In genomic region chr11:47768090-47768620, GRCh38 we compare ENCODE assay signal across 1 cellular context.
TF ChIP-seq lines count a peak whose summit lies in the region.

No MANE protein-coding gene starts in this region.

TF ChIP-seq in K562, 482 proteins besides CTCF, POLR2A, EP300 and RAD21 (continued from another document):
- TF ChIP-seq CUX1 (CRISPR knock-in tag; IDR thresholded peaks at IDR 0.05): no peak
- 0 out of 2 replicates have a peak, but pooled peaks have one; percentile 4 for TF ChIP-seq FOSL1 (tag; conservative IDR thresholded peaks at IDR 0.05)
- TF ChIP-seq ZNF518B (CRISPR knock-in tag; IDR thresholded peaks at IDR 0.05): no peak
- 0 out of 4 replicates have a peak, but pooled peaks of 1 of the 2 experiments have one; percentile 7 for TF ChIP-seq HDAC1 (IDR thresholded peaks at IDR 0.05)
- 0 out of 4 replicates have a peak, but pooled peaks of 1 of the 2 experiments have one; percentile 16 for TF ChIP-seq KDM1A (IDR thresholded peaks at IDR 0.05)
- TF ChIP-seq SP2 (IDR thresholded peaks at IDR 0.05; ENCODE audit: extremely low read depth, low read depth, low read length, poor library complexity, severe bottlenecking): no peak
- TF ChIP-seq FOXP1 (CRISPR knock-in tag; IDR thresholded peaks at IDR 0.05): peak; percentile 50; the same call in 1 of the 2 replicates
- TF ChIP-seq POLR2H (tag; IDR thresholded peaks at IDR 0.05; ENCODE audit: low read depth): no peak
- peak; percentile 18 for TF ChIP-seq KDM5B (IDR thresholded peaks at IDR 0.05; ENCODE audit: insufficient replicate concordance, low read depth, low read length)
- no peak for TF ChIP-seq ZNF143 (CRISPR knock-in tag; IDR thresholded peaks at IDR 0.05)
- TF ChIP-seq MAZ (CRISPR knock-in tag; conservative IDR thresholded peaks at IDR 0.05 in 1 of 2, IDR thresholded peaks at IDR 0.05 in 1 of 2): 0 out of 4 replicates have a peak, but pooled peaks of 1 of the 2 experiments have one; percentile 6
- TF ChIP-seq, protein P1, sequence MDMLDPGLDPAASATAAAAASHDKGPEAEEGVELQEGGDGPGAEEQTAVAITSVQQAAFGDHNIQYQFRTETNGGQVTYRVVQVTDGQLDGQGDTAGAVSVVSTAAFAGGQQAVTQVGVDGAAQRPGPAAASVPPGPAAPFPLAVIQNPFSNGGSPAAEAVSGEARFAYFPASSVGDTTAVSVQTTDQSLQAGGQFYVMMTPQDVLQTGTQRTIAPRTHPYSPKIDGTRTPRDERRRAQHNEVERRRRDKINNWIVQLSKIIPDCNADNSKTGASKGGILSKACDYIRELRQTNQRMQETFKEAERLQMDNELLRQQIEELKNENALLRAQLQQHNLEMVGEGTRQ (CRISPR knock-in tag; IDR thresholded peaks at IDR 0.05): 0 out of 2 replicates have a peak, but pooled peaks have one; percentile 8
- no peak for TF ChIP-seq PML (IDR thresholded peaks at IDR 0.05; ENCODE audit: low read length)
- TF ChIP-seq FOXJ2 (tag; IDR thresholded peaks at IDR 0.05): peak; percentile 61; the same call in 1 of the 2 replicates
- peak; percentile 61; the same call in 1 of the 2 replicates for TF ChIP-seq ZNF589 (CRISPR knock-in tag; IDR thresholded peaks at IDR 0.05; ENCODE audit: low read depth)
- TF ChIP-seq ZNF511 (CRISPR knock-in tag; IDR thresholded peaks at IDR 0.05): no peak
- no peak for TF ChIP-seq ELF4 (CRISPR knock-in tag; IDR thresholded peaks at IDR 0.05)
- no peak for TF ChIP-seq E2F4 (CRISPR knock-in tag; IDR thresholded peaks at IDR 0.05; ENCODE audit: low read depth)
- no peak for TF ChIP-seq HLTF (IDR thresholded peaks at IDR 0.05)
- no peak for TF ChIP-seq CTBP1 (IDR thresholded peaks at IDR 0.05; ENCODE audit: borderline replicate concordance)
- TF ChIP-seq DNMT1 (IDR thresholded peaks at IDR 0.05): no peak
- 0 out of 2 replicates have a peak, but pooled peaks have one; percentile 2 for TF ChIP-seq MIER1 (IDR thresholded peaks at IDR 0.05; ENCODE audit: low read depth)
- peak; percentile 10; the same call in 1 of the 2 replicates for TF ChIP-seq BACH1 (tag; IDR thresholded peaks at IDR 0.05)
- TF ChIP-seq, protein P2, sequence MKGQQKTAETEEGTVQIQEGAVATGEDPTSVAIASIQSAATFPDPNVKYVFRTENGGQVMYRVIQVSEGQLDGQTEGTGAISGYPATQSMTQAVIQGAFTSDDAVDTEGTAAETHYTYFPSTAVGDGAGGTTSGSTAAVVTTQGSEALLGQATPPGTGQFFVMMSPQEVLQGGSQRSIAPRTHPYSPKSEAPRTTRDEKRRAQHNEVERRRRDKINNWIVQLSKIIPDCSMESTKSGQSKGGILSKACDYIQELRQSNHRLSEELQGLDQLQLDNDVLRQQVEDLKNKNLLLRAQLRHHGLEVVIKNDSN (CRISPR knock-in tag; IDR thresholded peaks at IDR 0.05): peak; percentile 57
- TF ChIP-seq FOXA3 (CRISPR knock-in tag; conservative IDR thresholded peaks at IDR 0.05 in 1 of 2, IDR thresholded peaks at IDR 0.05 in 1 of 2): peak in 1 of 2 experiments; percentile 55; a peak in 1 of 4 replicates
- peak; percentile 77; the same call in 1 of the 2 replicates for TF ChIP-seq ATF6 (CRISPR knock-in tag; IDR thresholded peaks at IDR 0.05)
- 0 out of 2 replicates have a peak, but pooled peaks have one; percentile 4 for TF ChIP-seq TFE3 (CRISPR knock-in tag; IDR thresholded peaks at IDR 0.05)
- TF ChIP-seq TEAD1 (CRISPR knock-in tag; IDR thresholded peaks at IDR 0.05): 0 out of 4 replicates have a peak, but pooled peaks of 1 of the 2 experiments have one; percentile 29
- peak; percentile 14; the same call in 1 of the 2 replicates for TF ChIP-seq CEBPG (CRISPR knock-in tag; IDR thresholded peaks at IDR 0.05)
- TF ChIP-seq CEBPG (tag; conservative IDR thresholded peaks at IDR 0.05 in 1 of 2, IDR thresholded peaks at IDR 0.05 in 1 of 2): no peak
- TF ChIP-seq, protein P3, sequence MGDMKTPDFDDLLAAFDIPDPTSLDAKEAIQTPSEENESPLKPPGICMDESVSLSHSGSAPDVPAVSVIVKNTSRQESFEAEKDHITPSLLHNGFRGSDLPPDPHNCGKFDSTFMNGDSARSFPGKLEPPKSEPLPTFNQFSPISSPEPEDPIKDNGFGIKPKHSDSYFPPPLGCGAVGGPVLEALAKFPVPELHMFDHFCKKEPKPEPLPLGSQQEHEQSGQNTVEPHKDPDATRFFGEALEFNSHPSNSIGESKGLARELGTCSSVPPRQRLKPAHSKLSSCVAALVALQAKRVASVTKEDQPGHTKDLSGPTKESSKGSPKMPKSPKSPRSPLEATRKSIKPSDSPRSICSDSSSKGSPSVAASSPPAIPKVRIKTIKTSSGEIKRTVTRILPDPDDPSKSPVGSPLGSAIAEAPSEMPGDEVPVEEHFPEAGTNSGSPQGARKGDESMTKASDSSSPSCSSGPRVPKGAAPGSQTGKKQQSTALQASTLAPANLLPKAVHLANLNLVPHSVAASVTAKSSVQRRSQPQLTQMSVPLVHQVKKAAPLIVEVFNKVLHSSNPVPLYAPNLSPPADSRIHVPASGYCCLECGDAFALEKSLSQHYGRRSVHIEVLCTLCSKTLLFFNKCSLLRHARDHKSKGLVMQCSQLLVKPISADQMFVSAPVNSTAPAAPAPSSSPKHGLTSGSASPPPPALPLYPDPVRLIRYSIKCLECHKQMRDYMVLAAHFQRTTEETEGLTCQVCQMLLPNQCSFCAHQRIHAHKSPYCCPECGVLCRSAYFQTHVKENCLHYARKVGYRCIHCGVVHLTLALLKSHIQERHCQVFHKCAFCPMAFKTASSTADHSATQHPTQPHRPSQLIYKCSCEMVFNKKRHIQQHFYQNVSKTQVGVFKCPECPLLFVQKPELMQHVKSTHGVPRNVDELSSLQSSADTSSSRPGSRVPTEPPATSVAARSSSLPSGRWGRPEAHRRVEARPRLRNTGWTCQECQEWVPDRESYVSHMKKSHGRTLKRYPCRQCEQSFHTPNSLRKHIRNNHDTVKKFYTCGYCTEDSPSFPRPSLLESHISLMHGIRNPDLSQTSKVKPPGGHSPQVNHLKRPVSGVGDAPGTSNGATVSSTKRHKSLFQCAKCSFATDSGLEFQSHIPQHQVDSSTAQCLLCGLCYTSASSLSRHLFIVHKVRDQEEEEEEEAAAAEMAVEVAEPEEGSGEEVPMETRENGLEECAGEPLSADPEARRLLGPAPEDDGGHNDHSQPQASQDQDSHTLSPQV (IDR thresholded peaks at IDR 0.05): 0 out of 2 replicates have a peak, but pooled peaks have one; percentile 36
- TF ChIP-seq LCOR (CRISPR knock-in tag; IDR thresholded peaks at IDR 0.05): 0 out of 2 replicates have a peak, but pooled peaks have one; percentile 10
- TF ChIP-seq ZBTB17 (CRISPR knock-in tag; IDR thresholded peaks at IDR 0.05): no peak
TF ChIP-seq in K562: peak in this region for 20.
